In genomic region chr3:128011140-128011539, GRCh38 we compare ENCODE assay signal across 8 cellular contexts. TPM values are rescaled to one million over a fixed set of nuclear protein-coding genes. Genes with fewer than 3 reads are reported as not detected.
DNase-seq lines count a peak whose midpoint lies in the region; ATAC-seq, FAIRE-seq and TF ChIP-seq lines count a peak whose summit lies in the region.

No MANE protein-coding gene starts in this region.

- WGBS in GM23248 (ENCODE audit: low coverage in 1 of 2, low lambda C conversion rate in 2 of 2, missing lambda C conversion rate in 2 of 2), 2 experiments: 21 to 23% methylated on average over 12 of the region's 12 CpGs

- in situ Hi-C loops in ACHN (cut with HindIII; ENCODE audit: low pct_ligation_motif_present, low pct_unique_long_range_greater_than_20kb, low sequenced_read_pairs): no loop called here
- in situ Hi-C loops in GM23248 (cut with MboI): no loop called here

- DNase-seq in ACHN: peak; percentile 14
- peak; percentile 18 for DNase-seq in GM23248
- peak; percentile 81 for DNase-seq in NCI-H69 (lab: John Stamatoyannopoulos, UW)
- peak; percentile 55 for DNase-seq in choroid plexus epithelial cell (ENCODE audit: low read depth)
- DNase-seq in GM12892 (ENCODE audit: insufficient read length): no peak

- no peaks in the 10 kb centered on the region for H3K9me2 ChIP-seq in GM23248 (ENCODE audit: insufficient read depth)

- TF ChIP-seq CTCF in choroid plexus epithelial cell (conservative IDR thresholded peaks at IDR 0.05; ENCODE audit: low read depth, low read length): peak; percentile 72
- peak; percentile 59 for TF ChIP-seq CTCF in parathyroid adenoma (IDR thresholded peaks at IDR 0.05)

- H3K79me2 ChIP-seq in GM23248 (ENCODE audit: insufficient read depth) (no peaks in the 10 kb centered on the region), parathyroid adenoma (no peaks in the 10 kb centered on the region)

- H3K4me1 ChIP-seq in GM23248 (ENCODE audit: insufficient read depth) (0 out of 2 replicates have a peak, but pooled peaks cover 12% of the 10 kb centered on the region), parathyroid adenoma (peaks cover 3% of the 10 kb centered on the region)

- H4K20me1 ChIP-seq in GM23248 (ENCODE audit: insufficient read depth): no peaks in the 10 kb centered on the region

- no peak for FAIRE-seq in GM12892 (lab: Jason Lieb, UNC)

- H3K36me3 ChIP-seq in GM23248 (ENCODE audit: low read depth) (no peaks in the 10 kb centered on the region), parathyroid adenoma (ENCODE audit: control insufficient read depth, insufficient read depth, low read length) (no peaks in the 10 kb centered on the region)

- H2AFZ ChIP-seq in GM23248 (no peak overlapping the region), parathyroid adenoma (peak overlapping the region; percentile 66)

- no peaks in the 10 kb centered on the region for H3K9me3 ChIP-seq in GM23248 (ENCODE audit: low read depth)
- no peaks in the 10 kb centered on the region for H3K9me3 ChIP-seq in parathyroid adenoma (ENCODE audit: control insufficient read depth, low read length)

- H3K27me3 ChIP-seq in GM23248 (replicated peaks; ENCODE audit: insufficient read depth) (no peaks in the 10 kb centered on the region; the same call in 1 of the 2 replicates), parathyroid adenoma (ENCODE audit: control insufficient read depth, insufficient read depth, low read length) (no peaks in the 10 kb centered on the region)

- H3K27ac ChIP-seq in GM23248: no peak overlapping the region
- H3K27ac ChIP-seq in parathyroid adenoma: no peak overlapping the region

- no peak overlapping the region for H3K4me2 ChIP-seq in GM23248 (ENCODE audit: unreplicated experiment)
- H3K4me2 ChIP-seq in parathyroid adenoma (ENCODE audit: low read length): peak overlapping the region; percentile 6

- ATAC-seq in HG03139 (IDR thresholded peaks at IDR 0.05; ENCODE audit: unreplicated experiment) (no peak), HG02571 (IDR thresholded peaks at IDR 0.05; ENCODE audit: unreplicated experiment) (no peak)

- H3F3A ChIP-seq in GM23248 (ENCODE audit: insufficient read depth): peaks cover 4% of the 10 kb centered on the region; the same call in 1 of the 2 replicates

- TF ChIP-seq POLR2A in GM12892 (IDR thresholded peaks at IDR 0.05; ENCODE audit: low read depth, low read length): no peak

- H3K9ac ChIP-seq in GM23248: no peak overlapping the region
- H3K9ac ChIP-seq in parathyroid adenoma: no peak overlapping the region

- H3K4me3 ChIP-seq in GM23248: no peak overlapping the region
- no peak overlapping the region for H3K4me3 ChIP-seq in choroid plexus epithelial cell (ENCODE audit: low read depth, low read length)
- H3K4me3 ChIP-seq in parathyroid adenoma (ENCODE audit: low read depth, low read length): no peak overlapping the region

RNA-seq across cellular contexts. Expression of gene SEC61A1, which starts 41.1 kb away (rescaled TPM):
- total RNA-seq in GM23248 (2014; rRNA removed; shearing (Covaris generic)): 477 and 510 TPM in 2 replicates
- polyA plus RNA-seq in GM23248 (2016; fragmentation: Nextera tagmentation; extraction: Ambion mirVana): 362 and 387 TPM in 2 replicates
- polyA plus RNA-seq in GM12892 (2012; ENCODE audit: missing spikeins): 53.7 TPM
